Comparison of ENCODE assay signal across 7 cellular contexts in the genomic region with DNA sequence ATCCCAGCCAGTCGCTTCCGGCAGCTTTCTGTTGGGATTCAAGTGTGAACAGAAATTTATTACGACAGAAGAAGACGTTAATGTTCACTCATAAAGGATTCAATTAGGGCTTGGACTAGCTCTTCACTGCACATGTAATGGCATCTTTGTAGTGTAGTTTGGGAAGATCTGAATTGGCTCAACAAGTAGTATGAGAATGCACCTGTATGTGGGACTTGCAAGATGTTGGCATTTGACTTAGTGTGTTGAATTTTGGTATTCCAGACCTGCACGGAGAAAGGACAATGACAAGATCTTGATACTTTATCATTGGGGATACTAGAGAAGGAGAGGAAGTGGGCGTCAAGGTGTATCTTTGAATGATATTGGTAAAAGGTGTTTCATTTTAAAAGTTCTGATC. TPM values are rescaled to one million over a fixed set of nuclear protein-coding genes. Genes with fewer than 3 reads are reported as not detected.
DNase-seq lines count a peak whose midpoint lies in the region; ATAC-seq lines count a peak whose summit lies in the region.

No MANE protein-coding gene starts in this region.

- H3K9me3 Mint-ChIP-seq in activated naive CD4-positive, alpha-beta T cell treated with anti-CD3 and anti-CD28 coated beads, Interleukin-2, amount 50 U/mL, for 72 hours, result no peaks in the 10 kb centered on the region

- H3K9me3 ChIP-seq in HUES64 (ENCODE audit: insufficient read depth, low read depth, low read length) (no peaks in the 10 kb centered on the region), subcutaneous abdominal adipose tissue (ENCODE audit: control insufficient read depth in 5 of 5, low read length in 5 of 5) (no peaks in the 10 kb centered on the region)

- WGBS in HUES64, result 18% methylated on average over 6 of the region's 6 CpGs

- H3K36me3 Mint-ChIP-seq in activated naive CD4-positive, alpha-beta T cell treated with anti-CD3 and anti-CD28 coated beads, Interleukin-2, amount 50 U/mL, for 72 hours, result peaks cover 23 to 32% of the 10 kb centered on the region in 2 donors

- H3K27ac Mint-ChIP-seq in activated naive CD4-positive, alpha-beta T cell treated with anti-CD3 and anti-CD28 coated beads, Interleukin-2, amount 50 U/mL, for 72 hours, result peak overlapping the region; percentile 84 to 96

- no peak for ATAC-seq in activated naive CD4-positive, alpha-beta T cell treated with anti-CD3 and anti-CD28 coated beads, Interleukin-2, amount 50 U/mL, for 72 hours
- no peak for ATAC-seq in HG02981 (IDR thresholded peaks at IDR 0.05; ENCODE audit: unreplicated experiment)
- ATAC-seq in GM21825 (IDR thresholded peaks at IDR 0.05; ENCODE audit: unreplicated experiment), result no peak

- H3K36me3 ChIP-seq in HUES64 (ENCODE audit: insufficient read depth, low read length) (peaks cover 45% of the 10 kb centered on the region), subcutaneous abdominal adipose tissue (ENCODE audit: control insufficient read depth in 5 of 5, insufficient read depth in 5 of 5, low read length in 5 of 5) (peaks cover 12 to 27% (median 15%) of the 10 kb centered on the region in 5 donors)

- H3K27ac ChIP-seq in HUES64 (ENCODE audit: low read depth, low read length), result no peak overlapping the region
- H3K27ac ChIP-seq in subcutaneous abdominal adipose tissue (ENCODE audit: low read depth, low read length), result peak overlapping the region; percentile 95

- no peak for DNase-seq in activated naive CD4-positive, alpha-beta T cell treated with anti-CD3 and anti-CD28 coated beads, Interleukin-2, amount 50 U/mL, for 72 hours (ENCODE audit: low spot score in 2 of 2)
- peak; percentile 3 for DNase-seq in iris pigment epithelial cell (ENCODE audit: low read depth)
- no peak for DNase-seq in COLO668 (lab: John Stamatoyannopoulos, UW; ENCODE audit: unreplicated experiment)

- H3K27me3 ChIP-seq in HUES64 (ENCODE audit: insufficient read depth, low read length), result peaks cover 10% of the 10 kb centered on the region
- no peaks in the 10 kb centered on the region for H3K27me3 ChIP-seq in subcutaneous abdominal adipose tissue (ENCODE audit: control insufficient read depth in 5 of 5, insufficient read depth in 4 of 5, low read length in 5 of 5)

- H3K4me3 ChIP-seq in HUES64 (ENCODE audit: low read length), result peak overlapping the region; percentile 97
- peak overlapping the region; percentile 92 to 99 (median 94) for H3K4me3 ChIP-seq in subcutaneous abdominal adipose tissue (ENCODE audit: low read depth in 1 of 5, low read length in 5 of 5)

- H3K9ac ChIP-seq in HUES64 (ENCODE audit: low read depth, low read length) (peak overlapping the region; percentile 97), subcutaneous abdominal adipose tissue (ENCODE audit: low read length in 5 of 5) (peak overlapping the region in 4 of 5 donors; percentile 98 to 99 (median 99))

- H3K4me1 ChIP-seq in HUES64 (ENCODE audit: insufficient read depth, low read length), result peaks cover 9% of the 10 kb centered on the region; the same call in 1 of the 2 replicates
- H3K4me1 ChIP-seq in subcutaneous abdominal adipose tissue (ENCODE audit: control insufficient read depth in 5 of 5, insufficient read depth in 5 of 5, low read length in 5 of 5), result peaks cover 5 to 26% (median 21%) of the 10 kb centered on the region in 5 donors

RNA-seq across cellular contexts. Expression of a gene that starts 1.2 kb away (rescaled TPM):
- 130 TPM for polyA plus RNA-seq in HUES64 (2013, experiment 1 of 2)
- polyA plus RNA-seq in HUES64 (2013, experiment 2 of 2), result 107 TPM
- total RNA-seq in activated naive CD4-positive, alpha-beta T cell treated with anti-CD3 and anti-CD28 coated beads, Interleukin-2, amount 50 U/mL, for 72 hours, result 100 to 1,000 TPM; 119 to 162 TPM

RNA-seq across cellular contexts. Expression of a gene that starts 41.3 kb away (rescaled TPM):
- 9.9 TPM for polyA plus RNA-seq in HUES64 (2013, experiment 1 of 2)
- polyA plus RNA-seq in HUES64 (2013, experiment 2 of 2), result 9.8 TPM
- total RNA-seq in activated naive CD4-positive, alpha-beta T cell treated with anti-CD3 and anti-CD28 coated beads, Interleukin-2, amount 50 U/mL, for 72 hours, result 10 to 100 TPM; 12.4 to 15.6 TPM
